Comparison of ENCODE assay signal across 28 cellular contexts in genomic region chr6:79622353-79622752, GRCh38. TPM values are rescaled to one million over a fixed set of nuclear protein-coding genes. Genes with fewer than 3 reads are reported as not detected.
"Had no signal": no experiment of that assay in that cellular context is flagged by ENCODE, and none has a peak within 500 bp of the region (broad histone marks: within the 10 kb centered on the region; RNA-seq: fewer than 3 reads in every experiment).

No MANE protein-coding gene starts in this region.

- H3K4me1 Mint-ChIP-seq: activated B cell treated with CpG ODN at 0.5 μM for 24 hours; activated T-helper 17 cell treated with anti-CD3 and anti-CD28 coated beads, Interleukin-2, amount 50 U/mL, for 72 hours; central memory CD8-positive, alpha-beta T cell had no signal

- H3K9me3 Mint-ChIP-seq: activated B cell treated with CpG ODN at 0.5 μM for 24 hours; activated CD8-positive, alpha-beta T cell treated with anti-CD3 and anti-CD28 coated beads for 36 hours; activated T-cell treated with anti-CD3 and anti-CD28 coated beads, Interleukin-2, amount 50 U/mL, for 4 hours; activated T-helper 17 cell treated with anti-CD3 and anti-CD28 coated beads, Interleukin-2, amount 50 U/mL, for 72 hours; central memory CD8-positive, alpha-beta T cell; dendritic cell treated with granulocyte-macrophage colony-stimulating factor and Interleukin-4, amounts not matched to agents 40 ng/mL and 50 ng/mL, for 4 days had no signal

- H3K4me3 Mint-ChIP-seq: activated B cell treated with CpG ODN at 0.5 μM for 24 hours; activated CD8-positive, alpha-beta T cell treated with anti-CD3 and anti-CD28 coated beads for 36 hours; activated naive CD8-positive, alpha-beta T cell; activated T-cell treated with anti-CD3 and anti-CD28 coated beads, Interleukin-2, amount 50 U/mL, for 4 hours; activated T-helper 17 cell treated with anti-CD3 and anti-CD28 coated beads, Interleukin-2, amount 50 U/mL, for 72 hours; central memory CD8-positive, alpha-beta T cell; dendritic cell treated with granulocyte-macrophage colony-stimulating factor and Interleukin-4, amounts not matched to agents 40 ng/mL and 50 ng/mL, for 4 days had no signal

- H3K27ac ChIP-seq: brain microvascular endothelial cell, coronary artery, dorsolateral prefrontal cortex, esophagus muscularis mucosa, foreskin keratinocyte, gastrocnemius medialis, WERI-Rb-1 had no signal

- H3K9me3 ChIP-seq: esophagus muscularis mucosa, gastrocnemius medialis had no signal

- H3K27me3 ChIP-seq: brain microvascular endothelial cell, dorsolateral prefrontal cortex, esophagus muscularis mucosa, gastrocnemius medialis had no signal

- H3K27ac Mint-ChIP-seq: activated B cell treated with CpG ODN at 0.5 μM for 24 hours; activated CD8-positive, alpha-beta T cell treated with anti-CD3 and anti-CD28 coated beads for 36 hours; activated naive CD8-positive, alpha-beta T cell; activated T-helper 17 cell treated with anti-CD3 and anti-CD28 coated beads, Interleukin-2, amount 50 U/mL, for 72 hours; dendritic cell treated with granulocyte-macrophage colony-stimulating factor and Interleukin-4, amounts not matched to agents 40 ng/mL and 50 ng/mL, for 4 days had no signal

- DNase-seq: activated B cell treated with CpG ODN at 0.5 μM for 24 hours; activated CD4-positive, alpha-beta T cell treated with anti-CD3 and anti-CD28 coated beads for 48 hours; activated CD4-positive, alpha-beta T cell treated with anti-CD3 and anti-CD28 coated beads, Interleukin-2, amount 50 U/mL, for 1 hour; activated CD4-positive, alpha-beta T cell treated with anti-CD3 and anti-CD28 coated beads, Interleukin-2, amount 50 U/mL, for 48 hours; activated CD8-positive, alpha-beta memory T cell treated with anti-CD3 and anti-CD28 coated beads for 24 hours; activated CD8-positive, alpha-beta T cell treated with anti-CD3 and anti-CD28 coated beads for 36 hours; activated effector memory CD4-positive, alpha-beta T cell treated with Interleukin-2 at 50 U/mL for 16 hours; activated gamma-delta T cell treated with Interleukin-2 at 50 U/mL for 16 hours; activated naive CD4-positive, alpha-beta T cell treated with anti-CD3 and anti-CD28 coated beads, Interleukin-2, amount 50 U/mL, for 16 hours; activated naive CD4-positive, alpha-beta T cell treated with Interleukin-2 at 50 U/mL for 16 hours; activated T-cell treated with anti-CD3 and anti-CD28 coated beads, Interleukin-2, amount 50 U/mL, for 4 hours; amniotic stem cell; anterior cingulate cortex; brain microvascular endothelial cell; dorsolateral prefrontal cortex; effector memory CD4-positive, alpha-beta T cell; foreskin keratinocyte; gastrocnemius medialis; glutamatergic neuron; T-helper 2 cell; WERI-Rb-1 had no signal

- H3K27me3 Mint-ChIP-seq: dendritic cell treated with granulocyte-macrophage colony-stimulating factor and Interleukin-4, amounts not matched to agents 40 ng/mL and 50 ng/mL, for 4 days had no signal

- H3K36me3 ChIP-seq: brain microvascular endothelial cell, esophagus muscularis mucosa, gastrocnemius medialis, WERI-Rb-1 had no signal

- ATAC-seq: activated CD4-positive, CD25-positive, alpha-beta regulatory T cell treated with anti-CD3 and anti-CD28 coated beads, Interleukin-2, amount 50 U/mL, for 24 hours; activated CD8-positive, alpha-beta T cell treated with anti-CD3 and anti-CD28 coated beads for 36 hours; activated T-cell treated with anti-CD3 and anti-CD28 coated beads, Interleukin-2, amount 50 U/mL, for 4 hours; activated T-helper 17 cell treated with anti-CD3 and anti-CD28 coated beads, Interleukin-2, amount 50 U/mL, for 72 hours; foreskin keratinocyte; gastrocnemius medialis had no signal

- H3K4me3 ChIP-seq: coronary artery, dorsolateral prefrontal cortex, esophagus muscularis mucosa, gastrocnemius medialis had no signal

- H3K36me3 Mint-ChIP-seq: activated naive CD8-positive, alpha-beta T cell had no signal

- H3K4me1 ChIP-seq: esophagus muscularis mucosa, foreskin keratinocyte, gastrocnemius medialis had no signal

RNA-seq across cellular contexts. Expression of gene SH3BGRL2, which starts 8.8 kb away (rescaled TPM):
- total RNA-seq: activated B cell treated with CpG ODN at 0.5 μM for 24 hours had no signal
